8 cellular contexts compared by ENCODE assay signal in the genomic region with DNA sequence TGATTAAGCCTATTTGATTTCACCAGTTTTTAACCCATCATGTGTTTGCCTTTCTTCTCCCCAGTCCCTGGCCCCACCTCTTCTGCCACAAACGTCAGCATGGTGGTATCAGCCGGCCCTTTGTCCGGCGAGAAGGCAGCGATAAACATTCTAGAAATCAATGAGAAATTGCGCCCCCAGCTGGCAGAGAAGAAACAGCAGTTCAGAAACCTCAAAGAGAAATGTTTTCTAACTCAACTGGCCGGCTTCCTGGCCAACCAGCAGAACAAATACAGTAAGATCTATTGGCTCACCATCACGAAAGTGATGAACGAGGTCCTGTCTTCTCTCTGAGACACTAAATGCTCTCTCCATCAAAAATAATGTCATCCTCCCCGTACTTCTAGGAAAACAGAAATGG.
A peak's percentile ranks its signal among the peaks of the same experiment; 100 is the strongest.
DNase-seq lines count a peak whose midpoint lies in the region; TF ChIP-seq lines count a peak whose summit lies in the region.
"Not testable (repeated sequence)": the region's sequence is repeated elsewhere in the genome, so short reads cannot be mapped to it uniquely, and the experiment has no call there.

No MANE protein-coding gene starts in this region.

- intact Hi-C loops in colonic mucosa (cut with DNase I); posterior cingulate gyrus (cut with DNase I): not testable (repeated sequence)

- H3K4me1 ChIP-seq in SK-N-SH (ENCODE audit: control insufficient read depth in 1 of 2, insufficient read depth in 2 of 2, low read depth in 1 of 2, low read length in 1 of 2); colonic mucosa: not testable (repeated sequence)

- H3K79me2 ChIP-seq in SK-N-SH (ENCODE audit: insufficient read depth), result not testable (repeated sequence)

- peak; percentile 69 for TF ChIP-seq CTCF in SK-N-SH (IDR thresholded peaks at IDR 0.05)
- TF ChIP-seq CTCF in colonic mucosa (IDR thresholded peaks at IDR 0.05), result not testable (repeated sequence)

- not testable (repeated sequence) for H3K9ac ChIP-seq in SK-N-SH; colonic mucosa (ENCODE audit: low read depth in 2 of 2, low read length in 2 of 2)

- not testable (repeated sequence) for H3K36me3 ChIP-seq in SK-N-SH (replicated peaks in 1 of 2; ENCODE audit: control insufficient read depth in 1 of 2, insufficient read depth in 2 of 2, low read length in 1 of 2); colonic mucosa

- not testable (repeated sequence) for H3K4me2 ChIP-seq in SK-N-SH

- TF ChIP-seq EP300 in SK-N-SH (IDR thresholded peaks at IDR 0.05; ENCODE audit: borderline replicate concordance in 1 of 2, low read depth in 1 of 2, low read length in 1 of 2), result not testable (repeated sequence)

- H4K20me1 ChIP-seq in SK-N-SH (ENCODE audit: insufficient read depth), result not testable (repeated sequence)

- H3K4me3 ChIP-seq in SK-N-SH (ENCODE audit: low read depth in 2 of 2, low read length in 1 of 2); colonic mucosa: not testable (repeated sequence)

- not testable (repeated sequence) for H3K9me2 ChIP-seq in SK-N-SH

- 11% methylated on average over 10 of the region's 10 CpGs for WGBS in SK-N-SH (ENCODE audit: low lambda C conversion rate)

- not testable (repeated sequence) for H3K27ac ChIP-seq in SK-N-SH (ENCODE audit: low read depth in 2 of 2, low read length in 1 of 2); colonic mucosa

- not testable (repeated sequence) for H3K27me3 ChIP-seq in SK-N-SH (ENCODE audit: insufficient read depth); colonic mucosa

- POLR2A ChIA-PET in SK-N-SH (lab: Yijun Ruan, JAX), result not testable (repeated sequence)

- TF ChIP-seq RAD21 in SK-N-SH (IDR thresholded peaks at IDR 0.05; ENCODE audit: low read length), result peak; percentile 20

- CTCF ChIA-PET in SK-N-SH (lab: Yijun Ruan, JAX), result not testable (repeated sequence)

- not testable (repeated sequence) for H3K9me3 ChIP-seq in SK-N-SH, colonic mucosa

- not testable (repeated sequence) for H2AFZ ChIP-seq in SK-N-SH (ENCODE audit: low read depth)

- peak; percentile 44 for DNase-seq in EH (ENCODE audit: low read depth)
- DNase-seq in M059J (ENCODE audit: low read depth), result peak; percentile 24
- DNase-seq in SK-N-SH, result not testable (repeated sequence)
- peak; percentile 5 for DNase-seq in activated T-cell treated with anti-CD3 and anti-CD28 coated beads for 48 hours (ENCODE audit: low read depth)
- DNase-seq in colonic mucosa, result peak; percentile 30
- peak; percentile 1 for DNase-seq in inferior parietal cortex (ENCODE audit: extremely low spot score)
- peak in 6 of 10 donors; percentile 12 to 92 (median 33) for DNase-seq in posterior cingulate gyrus
- DNase-seq in ureter (ENCODE audit: low spot score), result peak; percentile 43

- not testable (repeated sequence) for H3F3A ChIP-seq in SK-N-SH (replicated peaks; ENCODE audit: insufficient read depth)

TF ChIP-seq in SK-N-SH, 30 proteins besides CTCF, POLR2A, EP300 and RAD21:
- TF ChIP-seq SMC3 (IDR thresholded peaks at IDR 0.05; ENCODE audit: low read depth, low read length), result 0 out of 2 replicates have a peak, but pooled peaks have one; percentile 7
